In genomic region chrX:40062525-40063193, GRCh38 we compare ENCODE assay signal across 21 cellular contexts. TPM values are rescaled to one million over a fixed set of nuclear protein-coding genes. Genes with fewer than 3 reads are reported as not detected.
DNase-seq lines count a peak whose midpoint lies in the region; ATAC-seq, FAIRE-seq and TF ChIP-seq lines count a peak whose summit lies in the region.
"Had no signal": no experiment of that assay in that cellular context is flagged by ENCODE, and none has a peak within 500 bp of the region (broad histone marks: within the 10 kb centered on the region; RNA-seq: fewer than 3 reads in every experiment).

No MANE protein-coding gene starts in this region.

- no peak overlapping the region for H3K27ac ChIP-seq in substantia nigra (ENCODE audit: low read depth, low read length, poor library complexity, severe bottlenecking)
- H3K27ac ChIP-seq: KMS-11, psoas muscle, tibial artery had no signal

- ATAC-seq in GM19452 (IDR thresholded peaks at IDR 0.05; ENCODE audit: unreplicated experiment), result no peak
- ATAC-seq: psoas muscle had no signal

- TF ChIP-seq CTCF in bronchial epithelial cell (IDR thresholded peaks at IDR 0.05; ENCODE audit: insufficient read depth, low read length, severe bottlenecking), result no peak

- H3K27me3 ChIP-seq in bronchial epithelial cell (ENCODE audit: control insufficient read depth, insufficient read depth, low read length), result no peaks in the 10 kb centered on the region
- H3K27me3 ChIP-seq: tibial artery had no signal

- DNase-seq in activated effector memory CD4-positive, alpha-beta T cell treated with anti-CD3 and anti-CD28 coated beads, Interleukin-2, amount 50 U/mL, for 16 hours, result peak; percentile 17
- no peak for DNase-seq in activated effector memory CD4-positive, alpha-beta T cell treated with Interleukin-2 at 50 U/mL for 16 hours
- DNase-seq in bronchial epithelial cell (ENCODE audit: low read depth) (peak; percentile 65), mesenteric fat pad (ENCODE audit: low spot score) (peak; percentile 51), substantia nigra (lab: John Stamatoyannopoulos, UW) (peak in 30 of 49 donors; percentile 0 to 46 (median 26)), NCI-H1105 treated with DMSO at 0.1 percent for 48 hours (lab: John Stamatoyannopoulos, UW) (no peak), HCEC 1CT (no peak)
- DNase-seq: ACHN; activated CD4-positive, CD25-positive, alpha-beta regulatory T cell; activated naive CD4-positive, alpha-beta T cell treated with anti-CD3 and anti-CD28 coated beads, Interleukin-2, amount 50 U/mL, for 16 hours; central memory CD4-positive, alpha-beta T cell; COR-L47; GDM1; NCI-H1417 treated with DMSO at 0.1 percent for 48 hours; NCI-H524; psoas muscle; tibial artery had no signal

- FAIRE-seq in bronchial epithelial cell (lab: Jason Lieb, UNC), result no peak
- FAIRE-seq: RCC 7860 had no signal

- peaks cover 6% of the 10 kb centered on the region for H3K36me3 ChIP-seq in bronchial epithelial cell (ENCODE audit: control insufficient read depth, insufficient read depth, low read length)

- H3K4me3 ChIP-seq in bronchial epithelial cell (ENCODE audit: low read depth, low read length), result no peak overlapping the region
- H3K4me3 ChIP-seq: HAP-1, psoas muscle, tibial artery had no signal

RNA-seq across cellular contexts. Expression of gene BCOR, which starts 35.1 kb away (rescaled TPM):
- total RNA-seq in bronchial epithelial cell (6.1 and 10.4 TPM in 2 replicates), mesenteric fat pad (20.5 TPM)

Comparison
In these comparisons a context has a peak if more than half of its experiments do, and no peak if none do; other contexts are left out.
1. DNase-seq: peak in activated effector memory CD4-positive, alpha-beta T cell treated with anti-CD3 and anti-CD28 coated beads, Interleukin-2, amount 50 U/mL, for 16 hours (single experiment), bronchial epithelial cell (single experiment), mesenteric fat pad (single experiment) and substantia nigra (30 of 49); none in activated effector memory CD4-positive, alpha-beta T cell treated with Interleukin-2 at 50 U/mL for 16 hours (single experiment), NCI-H1105 treated with DMSO at 0.1 percent for 48 hours (single experiment) and HCEC 1CT (single experiment).